Comparison of ENCODE assay signal across 9 cellular contexts in the genomic region with DNA sequence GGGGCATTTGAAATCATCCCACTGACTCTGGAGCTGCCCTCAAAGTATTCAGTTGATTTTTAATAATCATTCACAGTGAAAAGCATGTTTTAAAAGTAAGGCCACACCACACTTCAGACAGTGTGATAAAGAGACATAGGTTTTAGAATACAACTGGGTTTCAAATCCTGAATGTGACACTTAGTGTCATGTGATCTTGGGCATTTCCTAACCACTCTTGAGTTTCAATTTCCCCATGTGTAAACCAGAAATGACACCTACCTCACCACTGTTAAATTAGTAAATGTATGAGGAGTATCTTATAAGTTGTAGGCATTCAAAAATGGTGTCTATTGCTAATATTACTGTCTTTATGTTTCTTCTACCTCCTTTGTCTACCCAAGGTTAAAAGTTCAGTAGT. TPM values are rescaled to one million over a fixed set of nuclear protein-coding genes. Genes with fewer than 3 reads are reported as not detected.
A peak's percentile ranks its signal among the peaks of the same experiment; 100 is the strongest.
DNase-seq lines count a peak whose midpoint lies in the region; ATAC-seq lines count a peak whose summit lies in the region.
"Had no signal": no experiment of that assay in that cellular context is flagged by ENCODE, and none has a peak within 500 bp of the region (broad histone marks: within the 10 kb centered on the region; RNA-seq: fewer than 3 reads in every experiment).

No MANE protein-coding gene starts in this region.

- peaks cover 5% of the 10 kb centered on the region for H3K9me3 Mint-ChIP-seq in activated CD4-positive, alpha-beta T cell treated with anti-CD3 and anti-CD28 coated beads, Interleukin-2, amount 10 ng/mL, durations not matched to agents 7 days and 5 days
- no peaks in the 10 kb centered on the region for H3K9me3 Mint-ChIP-seq in activated T-helper 17 cell treated with anti-CD3 and anti-CD28 coated beads, Interleukin-2, amount 50 U/mL, for 72 hours
- H3K9me3 Mint-ChIP-seq in stimulated activated effector memory CD8-positive, alpha-beta T cell treated with anti-CD3 and anti-CD28 coated beads, Interleukin-12 subunit alpha, Interleukin-12 subunit beta, amount 100 ng/mL, for 72 hours, result no peaks in the 10 kb centered on the region

- no peaks in the 10 kb centered on the region for H3K27me3 Mint-ChIP-seq in activated CD4-positive, alpha-beta T cell treated with anti-CD3 and anti-CD28 coated beads, Interleukin-2, amount 10 ng/mL, durations not matched to agents 7 days and 5 days
- no peaks in the 10 kb centered on the region for H3K27me3 Mint-ChIP-seq in activated T-helper 17 cell treated with anti-CD3 and anti-CD28 coated beads, Interleukin-2, amount 50 U/mL, for 72 hours

- H3K27ac Mint-ChIP-seq in activated CD4-positive, alpha-beta T cell treated with anti-CD3 and anti-CD28 coated beads, Interleukin-2, amount 10 ng/mL, durations not matched to agents 7 days and 5 days, result peak overlapping the region; percentile 88
- H3K27ac Mint-ChIP-seq in activated T-helper 17 cell treated with anti-CD3 and anti-CD28 coated beads, Interleukin-2, amount 50 U/mL, for 72 hours, result peak overlapping the region; percentile 95
- H3K27ac Mint-ChIP-seq in stimulated activated effector memory CD8-positive, alpha-beta T cell treated with anti-CD3 and anti-CD28 coated beads, Interleukin-12 subunit alpha, Interleukin-12 subunit beta, amount 100 ng/mL, for 72 hours, result peak overlapping the region; percentile 83

- CTCF ChIA-PET in activated CD4-positive, alpha-beta T cell treated with anti-CD3 and anti-CD28 coated beads, Interleukin-2, amount 10 ng/mL, durations not matched to agents 7 days and 5 days (lab: Charles Lee), result no interaction called here

- DNase-seq in activated CD4-positive, alpha-beta T cell treated with anti-CD3 and anti-CD28 coated beads, Interleukin-2, amount 10 ng/mL, durations not matched to agents 7 days and 5 days, result no peak
- no peak for DNase-seq in activated CD4-positive, alpha-beta T cell treated with anti-CD3 and anti-CD28 coated beads for 48 hours
- no peak for DNase-seq in stimulated activated effector memory CD8-positive, alpha-beta T cell treated with anti-CD3 and anti-CD28 coated beads, Interleukin-12 subunit alpha, Interleukin-12 subunit beta, amount 100 ng/mL, for 72 hours (ENCODE audit: low spot score in 2 of 2)
- no peak for DNase-seq in RKO (ENCODE audit: low spot score)
- no peak for DNase-seq in NCI-H1105 (lab: John Stamatoyannopoulos, UW)
- DNase-seq: NCI-H1417 treated with DMSO at 0.1 percent for 48 hours had no signal

- POLR2A ChIA-PET in activated CD4-positive, alpha-beta T cell treated with anti-CD3 and anti-CD28 coated beads, Interleukin-2, amount 10 ng/mL, durations not matched to agents 7 days and 5 days (lab: Charles Lee), result no interaction called here

- peaks cover 93% of the 10 kb centered on the region for H3K36me3 Mint-ChIP-seq in activated CD4-positive, alpha-beta T cell treated with anti-CD3 and anti-CD28 coated beads, Interleukin-2, amount 10 ng/mL, durations not matched to agents 7 days and 5 days (ENCODE audit: low read depth)
- peaks cover 98% of the 10 kb centered on the region for H3K36me3 Mint-ChIP-seq in activated T-helper 17 cell treated with anti-CD3 and anti-CD28 coated beads, Interleukin-2, amount 50 U/mL, for 72 hours (ENCODE audit: low read depth)
- peaks cover 60% of the 10 kb centered on the region for H3K36me3 Mint-ChIP-seq in stimulated activated effector memory CD8-positive, alpha-beta T cell treated with anti-CD3 and anti-CD28 coated beads, Interleukin-12 subunit alpha, Interleukin-12 subunit beta, amount 100 ng/mL, for 72 hours

- peak overlapping the region; percentile 55 for H3K4me3 Mint-ChIP-seq in activated CD4-positive, alpha-beta T cell treated with anti-CD3 and anti-CD28 coated beads, Interleukin-2, amount 10 ng/mL, durations not matched to agents 7 days and 5 days
- H3K4me3 Mint-ChIP-seq in activated T-helper 17 cell treated with anti-CD3 and anti-CD28 coated beads, Interleukin-2, amount 50 U/mL, for 72 hours, result peak overlapping the region; percentile 98
- peak overlapping the region; percentile 16 for H3K4me3 Mint-ChIP-seq in stimulated activated effector memory CD8-positive, alpha-beta T cell treated with anti-CD3 and anti-CD28 coated beads, Interleukin-12 subunit alpha, Interleukin-12 subunit beta, amount 100 ng/mL, for 72 hours

- ATAC-seq in HG03354 (IDR thresholded peaks at IDR 0.05; ENCODE audit: poor library complexity, severe bottlenecking, unreplicated experiment) (peak; percentile 22), GM19035 (IDR thresholded peaks at IDR 0.05; ENCODE audit: unreplicated experiment) (no peak)
- ATAC-seq in activated T-helper 17 cell treated with anti-CD3 and anti-CD28 coated beads, Interleukin-2, amount 50 U/mL, for 72 hours (replicated peaks), result peak; percentile 58
- peak; percentile 82 for ATAC-seq in stimulated activated effector memory CD8-positive, alpha-beta T cell treated with anti-CD3 and anti-CD28 coated beads, Interleukin-12 subunit alpha, Interleukin-12 subunit beta, amount 100 ng/mL, for 72 hours

- peaks cover 77% of the 10 kb centered on the region for H3K4me1 Mint-ChIP-seq in activated CD4-positive, alpha-beta T cell treated with anti-CD3 and anti-CD28 coated beads, Interleukin-2, amount 10 ng/mL, durations not matched to agents 7 days and 5 days
- H3K4me1 Mint-ChIP-seq in activated T-helper 17 cell treated with anti-CD3 and anti-CD28 coated beads, Interleukin-2, amount 50 U/mL, for 72 hours, result peaks cover 72% of the 10 kb centered on the region
- H3K4me1 Mint-ChIP-seq in stimulated activated effector memory CD8-positive, alpha-beta T cell treated with anti-CD3 and anti-CD28 coated beads, Interleukin-12 subunit alpha, Interleukin-12 subunit beta, amount 100 ng/mL, for 72 hours, result peaks cover 86% of the 10 kb centered on the region

RNA-seq across cellular contexts. Expression of a gene that starts 5.4 kb away (rescaled TPM):
- 100 to 1,000 TPM; 489 to 694 TPM for total RNA-seq in activated CD4-positive, alpha-beta T cell treated with anti-CD3 and anti-CD28 coated beads, Interleukin-2, amount 10 ng/mL, durations not matched to agents 7 days and 5 days
- total RNA-seq in activated T-helper 17 cell treated with anti-CD3 and anti-CD28 coated beads, Interleukin-2, amount 50 U/mL, for 72 hours, result 100 to 1,000 TPM; 140 to 209 TPM

Comparison
In these comparisons a context has a peak if more than half of its experiments do, and no peak if none do; other contexts are left out.
1. H3K4me3 Mint-ChIP-seq: peak in every context shown above with its lines; median percentile 98 in activated T-helper 17 cell treated with anti-CD3 and anti-CD28 coated beads, Interleukin-2, amount 50 U/mL, for 72 hours; 55 in activated CD4-positive, alpha-beta T cell treated with anti-CD3 and anti-CD28 coated beads, Interleukin-2, amount 10 ng/mL, durations not matched to agents 7 days and 5 days; 16 in stimulated activated effector memory CD8-positive, alpha-beta T cell treated with anti-CD3 and anti-CD28 coated beads, Interleukin-12 subunit alpha, Interleukin-12 subunit beta, amount 100 ng/mL, for 72 hours.